In genomic region chr7:50661345-50662058, GRCh38 we compare ENCODE assay signal across 8 cellular contexts.
DNase-seq lines count a peak whose midpoint lies in the region; ATAC-seq and TF ChIP-seq lines count a peak whose summit lies in the region.

No MANE protein-coding gene starts in this region.

- peak overlapping the region; percentile 16 for H3K4me3 Mint-ChIP-seq in activated naive CD8-positive, alpha-beta T cell treated with anti-CD3 and anti-CD28 coated beads, Interleukin-2, amount 50 U/mL, for 24 hours
- H3K4me3 Mint-ChIP-seq in MCF 10A (ENCODE audit: unreplicated experiment), result no peak overlapping the region

- POLR2A ChIA-PET in MCF 10A (lab: Yijun Ruan, JAX), result interaction anchor here (1.1 kb wide), 1 partner anchor 158 kb away, joined by 3 read pairs; no protein-coding TSS in a partner anchor

- no peaks in the 10 kb centered on the region for H3K36me3 Mint-ChIP-seq in activated naive CD8-positive, alpha-beta T cell treated with anti-CD3 and anti-CD28 coated beads, Interleukin-2, amount 50 U/mL, for 24 hours (ENCODE audit: low read depth)
- peaks cover 51% of the 10 kb centered on the region for H3K36me3 Mint-ChIP-seq in MCF 10A (ENCODE audit: insufficient read depth, unreplicated experiment)

- H3K4me1 Mint-ChIP-seq in activated naive CD8-positive, alpha-beta T cell treated with anti-CD3 and anti-CD28 coated beads, Interleukin-2, amount 50 U/mL, for 24 hours, result peaks cover 55% of the 10 kb centered on the region
- H3K4me1 Mint-ChIP-seq in MCF 10A (ENCODE audit: insufficient read depth, unreplicated experiment), result peaks cover 17% of the 10 kb centered on the region

- H3K27me3 Mint-ChIP-seq in activated naive CD8-positive, alpha-beta T cell treated with anti-CD3 and anti-CD28 coated beads, Interleukin-2, amount 50 U/mL, for 24 hours, result no peaks in the 10 kb centered on the region
- no peaks in the 10 kb centered on the region for H3K27me3 Mint-ChIP-seq in MCF 10A (ENCODE audit: insufficient read depth, unreplicated experiment)

- BruUV-seq in MCF 10A (replicated peaks; lab: Mats Ljungman, UMichigan), result no TSS peak

- CTCF ChIA-PET in MCF 10A (lab: Yijun Ruan, JAX), result interaction anchor here (0.6 to 2.6 kb wide), 4 partner anchors 29 to 480 kb away, joined by 3 to 7 read pairs (median 7); no protein-coding TSS in a partner anchor

- DNase-seq in GDM1 (lab: John Stamatoyannopoulos, UW) (peak; percentile 16), SIG-M5 (lab: John Stamatoyannopoulos, UW) (no peak), MCF 10A (ENCODE audit: unreplicated experiment) (no peak), NCI-H446 (lab: John Stamatoyannopoulos, UW) (no peak), nucleus accumbens (lab: John Stamatoyannopoulos, UW) (no peak)
- DNase-seq in activated naive CD8-positive, alpha-beta T cell treated with anti-CD3 and anti-CD28 coated beads, Interleukin-2, amount 50 U/mL, for 24 hours, result no peak

- H3K27ac Mint-ChIP-seq in activated naive CD8-positive, alpha-beta T cell treated with anti-CD3 and anti-CD28 coated beads, Interleukin-2, amount 50 U/mL, for 24 hours, result peak overlapping the region; percentile 1
- H3K27ac Mint-ChIP-seq in MCF 10A (ENCODE audit: low read depth, unreplicated experiment), result no peak overlapping the region

- intact Hi-C loops in MCF 10A (cut with micrococcal nuclease), result no loop called here

- TF ChIP-seq CTCF in MCF 10A (IDR thresholded peaks at IDR 0.05; ENCODE audit: unreplicated experiment), result no peak

- peak; percentile 54 for ATAC-seq in GM19467 (IDR thresholded peaks at IDR 0.05; ENCODE audit: unreplicated experiment)
- peak; percentile 50 for ATAC-seq in HG03439 (IDR thresholded peaks at IDR 0.05; ENCODE audit: unreplicated experiment)
- no peak for ATAC-seq in activated naive CD8-positive, alpha-beta T cell treated with anti-CD3 and anti-CD28 coated beads, Interleukin-2, amount 50 U/mL, for 24 hours

- H3K9me3 Mint-ChIP-seq in activated naive CD8-positive, alpha-beta T cell treated with anti-CD3 and anti-CD28 coated beads, Interleukin-2, amount 50 U/mL, for 24 hours, result no peaks in the 10 kb centered on the region
- H3K9me3 Mint-ChIP-seq in MCF 10A (ENCODE audit: unreplicated experiment), result no peaks in the 10 kb centered on the region
